Comparison of ENCODE assay signal across 2 cellular contexts in the genomic region with DNA sequence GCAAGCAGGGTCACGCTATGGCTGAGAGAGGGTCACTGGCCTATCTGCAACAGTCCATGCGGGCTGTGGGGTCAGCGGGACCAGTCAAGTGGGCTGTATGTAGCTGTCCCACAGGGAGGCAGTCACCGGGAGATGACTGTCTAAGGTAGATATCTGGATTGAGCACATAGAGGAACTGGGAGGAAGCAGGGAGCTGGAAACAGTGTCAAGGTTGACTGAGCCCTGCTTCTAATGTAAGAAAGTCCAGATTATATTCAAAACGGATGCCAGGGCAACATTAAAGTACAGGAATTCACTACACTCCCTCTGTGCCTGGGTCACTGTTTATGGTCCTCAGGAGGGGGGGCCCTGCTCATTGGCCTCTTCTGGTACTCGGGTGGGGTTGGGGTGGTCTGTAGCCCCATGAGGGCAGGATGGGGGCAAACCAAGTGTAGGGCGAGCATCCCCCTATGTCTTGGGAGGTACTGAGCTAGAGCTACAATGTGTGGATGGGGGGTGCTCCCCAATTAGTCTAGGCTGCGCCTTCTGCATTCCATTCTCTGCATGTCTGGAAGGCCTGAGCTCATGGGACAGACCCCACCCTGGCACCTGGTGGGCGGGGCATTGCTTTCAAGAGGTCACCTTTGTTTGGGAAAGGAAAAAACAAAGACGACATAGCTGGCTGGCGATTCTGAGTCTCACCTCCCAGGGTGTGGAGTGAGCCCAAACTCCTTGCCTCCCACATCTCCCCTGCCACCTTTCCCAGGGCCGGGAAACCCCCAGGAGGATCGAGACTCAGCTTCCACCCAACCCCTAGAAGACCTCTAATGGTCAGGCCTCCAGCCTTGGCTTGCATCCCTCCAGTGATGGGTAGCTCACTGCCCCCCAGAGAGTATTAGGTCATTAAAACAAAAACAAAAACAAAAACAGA.
TF ChIP-seq lines count a peak whose summit lies in the region.

No MANE protein-coding gene starts in this region.

TF ChIP-seq in HCT116, 20 proteins besides CTCF, POLR2A, EP300 and RAD21:
- no peak for TF ChIP-seq ZNF274 (IDR thresholded peaks at IDR 0.05; ENCODE audit: low read depth, low read length)
- no peak for TF ChIP-seq TCF7L2 (IDR thresholded peaks at IDR 0.05; ENCODE audit: borderline replicate concordance, extremely low read depth, insufficient read depth, insufficient read length)
- no peak for TF ChIP-seq POLR2AphosphoS5 (IDR thresholded peaks at IDR 0.05; ENCODE audit: low read depth, low read length)
- TF ChIP-seq, protein P1, sequence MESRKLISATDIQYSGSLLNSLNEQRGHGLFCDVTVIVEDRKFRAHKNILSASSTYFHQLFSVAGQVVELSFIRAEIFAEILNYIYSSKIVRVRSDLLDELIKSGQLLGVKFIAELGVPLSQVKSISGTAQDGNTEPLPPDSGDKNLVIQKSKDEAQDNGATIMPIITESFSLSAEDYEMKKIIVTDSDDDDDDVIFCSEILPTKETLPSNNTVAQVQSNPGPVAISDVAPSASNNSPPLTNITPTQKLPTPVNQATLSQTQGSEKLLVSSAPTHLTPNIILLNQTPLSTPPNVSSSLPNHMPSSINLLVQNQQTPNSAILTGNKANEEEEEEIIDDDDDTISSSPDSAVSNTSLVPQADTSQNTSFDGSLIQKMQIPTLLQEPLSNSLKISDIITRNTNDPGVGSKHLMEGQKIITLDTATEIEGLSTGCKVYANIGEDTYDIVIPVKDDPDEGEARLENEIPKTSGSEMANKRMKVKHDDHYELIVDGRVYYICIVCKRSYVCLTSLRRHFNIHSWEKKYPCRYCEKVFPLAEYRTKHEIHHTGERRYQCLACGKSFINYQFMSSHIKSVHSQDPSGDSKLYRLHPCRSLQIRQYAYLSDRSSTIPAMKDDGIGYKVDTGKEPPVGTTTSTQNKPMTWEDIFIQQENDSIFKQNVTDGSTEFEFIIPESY (IDR thresholded peaks at IDR 0.05; ENCODE audit: extremely low read depth, insufficient replicate concordance, low read length), result no peak
- no peak for TF ChIP-seq EZH2 (IDR thresholded peaks at IDR 0.05)
- TF ChIP-seq EZH2phosphoT487 (IDR thresholded peaks at IDR 0.05; ENCODE audit: borderline replicate concordance), result no peak
- TF ChIP-seq YY1 (IDR thresholded peaks at IDR 0.05; ENCODE audit: extremely low read depth, insufficient replicate concordance, low read depth, low read length), result no peak
- TF ChIP-seq JUND (IDR thresholded peaks at IDR 0.05), result no peak
- no peak for TF ChIP-seq CBX3 (IDR thresholded peaks at IDR 0.05; ENCODE audit: low read depth)

TF ChIP-seq in H1, 55 proteins besides CTCF, POLR2A, EP300 and RAD21:
- TF ChIP-seq CEBPB (IDR thresholded peaks at IDR 0.05; ENCODE audit: low read depth, low read length) (no peak), ASH2L (IDR thresholded peaks at IDR 0.05; ENCODE audit: low read length) (no peak), KDM1A (IDR thresholded peaks at IDR 0.05; ENCODE audit: borderline replicate concordance, low read length) (peak; percentile 70; the same call in 1 of the 2 replicates), TEAD4 (IDR thresholded peaks at IDR 0.05; ENCODE audit: low read depth, low read length) (peak; percentile 37; the same call in 1 of the 2 replicates), SP1 (IDR thresholded peaks at IDR 0.05; ENCODE audit: low read depth, low read length) (0 out of 2 replicates have a peak, but pooled peaks have one; percentile 17)
